In the genomic region with DNA sequence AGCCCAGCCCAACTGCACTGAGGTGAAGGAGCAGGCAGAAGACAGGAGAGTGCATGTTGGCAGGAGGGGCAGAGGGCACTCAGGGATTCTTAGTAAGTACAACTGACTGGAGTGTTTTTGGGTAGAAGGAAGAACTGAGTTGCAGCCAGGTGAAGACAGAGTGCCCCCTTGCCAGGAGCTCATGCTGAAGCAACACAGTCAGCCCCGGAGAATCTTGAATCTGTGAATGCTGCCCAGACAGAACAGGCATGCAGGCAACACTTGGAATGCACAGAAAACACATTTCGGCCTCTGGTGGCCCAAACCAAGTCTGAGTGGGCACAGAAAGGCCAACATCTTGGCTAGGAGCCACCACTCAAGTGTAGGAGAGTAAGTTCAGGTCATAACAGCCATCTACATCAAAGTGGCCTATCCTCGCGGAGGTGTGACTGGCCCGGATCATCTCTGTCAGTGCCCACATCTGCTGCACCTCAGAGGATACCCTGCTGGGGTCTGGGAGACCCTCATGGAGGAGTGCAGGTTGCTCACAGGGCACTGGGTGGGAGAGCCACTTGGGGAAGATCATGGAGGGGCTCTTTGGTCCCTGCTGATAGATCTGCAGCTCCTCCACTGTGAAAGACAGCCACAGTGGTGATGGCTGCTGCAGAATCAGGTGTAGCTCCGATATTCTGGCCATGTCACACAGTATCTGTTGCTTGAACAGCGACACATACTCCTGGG, we compare ENCODE assay signal across 24 cellular contexts.
"Had no signal": no experiment of that assay in that cellular context is flagged by ENCODE, and none has a peak within 500 bp of the region (broad histone marks: within the 10 kb centered on the region; RNA-seq: fewer than 3 reads in every experiment).

No MANE protein-coding gene starts in this region.

- H3K27ac Mint-ChIP-seq: dendritic cell treated with granulocyte-macrophage colony-stimulating factor and Interleukin-4, amounts not matched to agents 40 ng/mL and 50 ng/mL, for 4 days; memory B cell; mesothelial cell of epicardium had no signal

- H3K27ac ChIP-seq: colonic mucosa, epithelial cell of prostate, esophagus squamous epithelium, gastrocnemius medialis, heart right ventricle, left lung, lower lobe of right lung had no signal

- DNase-seq: colonic mucosa; cortex of kidney; effector CD8-positive, alpha-beta T cell; effector memory CD8-positive, alpha-beta T cell; erythroblast; esophagus squamous epithelium; foreskin fibroblast; foreskin melanocyte; gastrocnemius medialis; glutamatergic neuron; head of caudate nucleus; heart right ventricle; hippocampal formation; left cardiac atrium; left lung; left ventricle myocardium superior; lower lobe of right lung; mesendoderm; mucosa of descending colon had no signal

- H3K27me3 ChIP-seq: colonic mucosa, esophagus squamous epithelium had no signal

- ATAC-seq: effector memory CD8-positive, alpha-beta T cell; esophagus mucosa; gastrocnemius medialis; left cardiac atrium; left lung; left ventricle myocardium superior; lower lobe of right lung; mucosa of descending colon had no signal

- H3K36me3 Mint-ChIP-seq: memory B cell, mesothelial cell of epicardium had no signal

- H3K9me3 Mint-ChIP-seq: dendritic cell treated with granulocyte-macrophage colony-stimulating factor and Interleukin-4, amounts not matched to agents 40 ng/mL and 50 ng/mL, for 4 days; effector memory CD8-positive, alpha-beta T cell; memory B cell had no signal

- H3K4me1 Mint-ChIP-seq: memory B cell, mesothelial cell of epicardium had no signal

- H3K9me3 ChIP-seq: colonic mucosa, esophagus squamous epithelium, gastrocnemius medialis, heart right ventricle, left lung, lower lobe of right lung, mucosa of descending colon had no signal

- H3K4me1 ChIP-seq: colonic mucosa, esophagus squamous epithelium, gastrocnemius medialis, heart right ventricle, left lung, lower lobe of right lung had no signal

- H3K4me3 Mint-ChIP-seq: dendritic cell treated with granulocyte-macrophage colony-stimulating factor and Interleukin-4, amounts not matched to agents 40 ng/mL and 50 ng/mL, for 4 days; effector memory CD8-positive, alpha-beta T cell; memory B cell; mesothelial cell of epicardium had no signal

- H3K27me3 Mint-ChIP-seq: dendritic cell treated with granulocyte-macrophage colony-stimulating factor and Interleukin-4, amounts not matched to agents 40 ng/mL and 50 ng/mL, for 4 days; effector memory CD8-positive, alpha-beta T cell had no signal

- H3K4me3 ChIP-seq: colonic mucosa, esophagus squamous epithelium, gastrocnemius medialis, heart right ventricle, left lung, lower lobe of right lung, mucosa of descending colon had no signal

- H3K36me3 ChIP-seq: colonic mucosa, esophagus squamous epithelium, gastrocnemius medialis, heart right ventricle, left lung, lower lobe of right lung had no signal
